In genomic region chr16:84786605-84787302, GRCh38 we compare ENCODE assay signal across 21 cellular contexts. TPM values are rescaled to one million over a fixed set of nuclear protein-coding genes. Genes with fewer than 3 reads are reported as not detected.
DNase-seq lines count a peak whose midpoint lies in the region; ATAC-seq, FAIRE-seq and TF ChIP-seq lines count a peak whose summit lies in the region.
"Had no signal": no experiment of that assay in that cellular context is flagged by ENCODE, and none has a peak within 500 bp of the region (broad histone marks: within the 10 kb centered on the region; RNA-seq: fewer than 3 reads in every experiment).

No MANE protein-coding gene starts in this region.

- WGBS in K562 (ENCODE audit: insufficient coverage, low coverage, missing lambda C conversion rate) = 62% methylated on average over 13 of the region's 13 CpGs

- FAIRE-seq in HTR-8/SVneo (lab: Jason Lieb, UNC) = peak; percentile 67
- no peak for FAIRE-seq in K562 (lab: Jason Lieb, UNC)
- FAIRE-seq: endometrium, keratinocyte had no signal

- H3K9me1 ChIP-seq in K562 (ENCODE audit: control insufficient read depth, insufficient read depth, low read length) = no peaks in the 10 kb centered on the region

- H3K4me1 Mint-ChIP-seq in activated CD4-positive, alpha-beta memory T cell treated with anti-CD3 and anti-CD28 coated beads for 36 hours (ENCODE audit: low read depth) = no peaks in the 10 kb centered on the region
- H3K4me1 Mint-ChIP-seq: B cell had no signal

- H3K9me3 ChIP-seq in K562 (replicated peaks; ENCODE audit: control insufficient read depth, insufficient read depth, low read depth, low read length) (no peaks in the 10 kb centered on the region), muscle layer of colon (ENCODE audit: low read length) (no peaks in the 10 kb centered on the region)

- peaks cover 0 to 12% of the 10 kb centered on the region in 2 experiments; a peak in 2 of 5 replicates for H3K27me3 ChIP-seq in K562 (ENCODE audit: control insufficient read depth in 2 of 2, insufficient read depth in 2 of 2, low read length in 2 of 2)
- no peaks in the 10 kb centered on the region for H3K27me3 ChIP-seq in muscle layer of colon (ENCODE audit: control insufficient read depth in 1 of 2, insufficient read depth in 2 of 2, low read length in 2 of 2)

- H3K27ac ChIP-seq in K562 (ENCODE audit: extremely low read depth, low read depth, low read length) = no peak overlapping the region
- peak overlapping the region; percentile 67 for H3K27ac ChIP-seq in muscle layer of colon (ENCODE audit: low read depth, low read length)

- DNase-seq in HTR-8/SVneo (ENCODE audit: insufficient read length, low spot score) = no peak
- DNase-seq in NCI-H2081 treated with DMSO at 0.1 percent for 48 hours (lab: John Stamatoyannopoulos, UW) = peak; percentile 14
- DNase-seq in K562 (ENCODE audit: extremely low read depth in 1 of 4, low spot score in 3 of 4) = no peak
- no peak for DNase-seq in activated CD4-positive, alpha-beta memory T cell treated with anti-CD3 and anti-CD28 coated beads for 36 hours
- DNase-seq in globus pallidus (ENCODE audit: low spot score) = no peak
- DNase-seq: activated CD4-positive, alpha-beta T cell treated with anti-CD3 and anti-CD28 coated beads for 4 hours; activated T-cell treated with anti-CD3 and anti-CD28 coated beads for 4 hours; central memory CD4-positive, alpha-beta T cell; foreskin melanocyte; NCI-H2227 treated with DMSO at 0.1 percent for 48 hours; PC-3; stimulated activated CD4-positive, alpha-beta T cell treated with anti-CD3 and anti-CD28 coated beads, Interleukin-15, amount 100 ng/mL, for 24 hours; T-helper 2 cell had no signal

- H3K4me3 ChIP-seq in K562 (no peak overlapping the region), muscle layer of colon (ENCODE audit: low read depth in 1 of 2, low read length in 2 of 2) (no peak overlapping the region)

- H3K4me2 ChIP-seq in K562 (ENCODE audit: insufficient read depth, low read length) = no peak overlapping the region

- peak overlapping the region in 1 of 2 experiments; percentile 8; a peak in 1 of 4 replicates for H3K9ac ChIP-seq in K562 (ENCODE audit: insufficient read depth in 1 of 2, low read depth in 2 of 2, low read length in 2 of 2)
- H3K9ac ChIP-seq in muscle layer of colon (ENCODE audit: low read length) = no peak overlapping the region

- intact Hi-C loops in K562 (cut with micrococcal nuclease) = no loop called here
- intact Hi-C loops in activated CD4-positive, alpha-beta memory T cell treated with anti-CD3 and anti-CD28 coated beads for 36 hours (cut with micrococcal nuclease) = no loop called here

- H4K20me1 ChIP-seq in K562 (replicated peaks; ENCODE audit: control insufficient read depth, insufficient read depth, low read length) = no peaks in the 10 kb centered on the region

- H3K4me1 ChIP-seq in K562 (replicated peaks in 1 of 2; ENCODE audit: control insufficient read depth in 2 of 2, insufficient read depth in 2 of 2, low read length in 2 of 2) = peaks cover 0 to 8% of the 10 kb centered on the region in 2 experiments; a peak in 1 of 5 replicates
- H3K4me1 ChIP-seq in muscle layer of colon (ENCODE audit: insufficient read depth, low read length) = peaks cover 23% of the 10 kb centered on the region

- H3K36me3 ChIP-seq in K562 (ENCODE audit: control insufficient read depth, insufficient read depth, low read length) (no peaks in the 10 kb centered on the region), muscle layer of colon (ENCODE audit: insufficient read depth, low read length) (no peaks in the 10 kb centered on the region)

- no peak overlapping the region for H3K27ac Mint-ChIP-seq in activated CD4-positive, alpha-beta memory T cell treated with anti-CD3 and anti-CD28 coated beads for 36 hours
- H3K27ac Mint-ChIP-seq: B cell had no signal

- H2AFZ ChIP-seq in K562 (ENCODE audit: low read depth, low read length) = no peak overlapping the region

- no peak for TF ChIP-seq RAD21 in K562 (CRISPR knock-in tag; conservative IDR thresholded peaks at IDR 0.05 in 1 of 2, IDR thresholded peaks at IDR 0.05 in 1 of 2)

- no peaks in the 10 kb centered on the region for H3K27me3 Mint-ChIP-seq in activated CD4-positive, alpha-beta memory T cell treated with anti-CD3 and anti-CD28 coated beads for 36 hours
- H3K27me3 Mint-ChIP-seq: B cell had no signal

- no peak for TF ChIP-seq CTCF in K562 (IDR thresholded peaks at IDR 0.05 in 2 of 3, conservative IDR thresholded peaks at IDR 0.05 in 1 of 3; ENCODE audit: insufficient read depth in 2 of 3, low read depth in 1 of 3, low read length in 3 of 3)

- H3K36me3 Mint-ChIP-seq in activated CD4-positive, alpha-beta memory T cell treated with anti-CD3 and anti-CD28 coated beads for 36 hours = no peaks in the 10 kb centered on the region
- H3K36me3 Mint-ChIP-seq: activated naive CD4-positive, alpha-beta T cell treated with anti-CD3 and anti-CD28 coated beads, Interleukin-2, amount 50 U/mL, for 72 hours had no signal

- H3K9me3 Mint-ChIP-seq in activated CD4-positive, alpha-beta memory T cell treated with anti-CD3 and anti-CD28 coated beads for 36 hours = no peaks in the 10 kb centered on the region
- H3K9me3 Mint-ChIP-seq: activated naive CD4-positive, alpha-beta T cell treated with anti-CD3 and anti-CD28 coated beads, Interleukin-2, amount 50 U/mL, for 72 hours had no signal

- H3K79me2 ChIP-seq in K562 (ENCODE audit: control insufficient read depth, insufficient read depth, low read length) = no peaks in the 10 kb centered on the region

- H3K4me3 Mint-ChIP-seq in activated CD4-positive, alpha-beta memory T cell treated with anti-CD3 and anti-CD28 coated beads for 36 hours = no peak overlapping the region
- H3K4me3 Mint-ChIP-seq: B cell had no signal

- no peak for TF ChIP-seq POLR2A in K562 (conservative IDR thresholded peaks at IDR 0.05)

- ATAC-seq in K562 (no peak), GM21390 (IDR thresholded peaks at IDR 0.05; ENCODE audit: unreplicated experiment) (no peak), HG03457 (IDR thresholded peaks at IDR 0.05; ENCODE audit: unreplicated experiment) (no peak)
- ATAC-seq: HCT116, PC-3 had no signal

- no TSS peak for BruUV-seq in K562 (replicated peaks; lab: Mats Ljungman, UMichigan)

- CTCF ChIA-PET in K562 (lab: Yijun Ruan, JAX; ENCODE audit: low intra/inter-chr PET ratio) = no interaction called here
- CTCF ChIA-PET in activated CD4-positive, alpha-beta memory T cell treated with anti-CD3 and anti-CD28 coated beads for 36 hours (lab: Charles Lee) = interaction anchor here (0.7 kb wide), 1 partner anchor 635 kb away, joined by 4 read pairs; no protein-coding TSS in a partner anchor

- TF ChIP-seq EP300 in K562 (IDR thresholded peaks at IDR 0.05; ENCODE audit: low read length) = no peak

- in situ Hi-C loops in K562 (cut with MboI) = no loop called here

- POLR2A ChIA-PET in K562 (lab: Yijun Ruan, JAX) = interaction anchor here (0.6 kb wide), 1 partner anchor 191 kb away, joined by 3 read pairs; no protein-coding TSS in a partner anchor
- POLR2A ChIA-PET in activated CD4-positive, alpha-beta memory T cell treated with anti-CD3 and anti-CD28 coated beads for 36 hours (lab: Charles Lee) = no interaction called here

TF ChIP-seq in K562, 482 proteins besides CTCF, POLR2A, EP300 and RAD21:
- TF ChIP-seq, protein P1, sequence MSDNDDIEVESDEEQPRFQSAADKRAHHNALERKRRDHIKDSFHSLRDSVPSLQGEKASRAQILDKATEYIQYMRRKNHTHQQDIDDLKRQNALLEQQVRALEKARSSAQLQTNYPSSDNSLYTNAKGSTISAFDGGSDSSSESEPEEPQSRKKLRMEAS (CRISPR knock-in tag; IDR thresholded peaks at IDR 0.05) = peak; percentile 33; the same call in 1 of the 2 replicates
- TF ChIP-seq NELFE (IDR thresholded peaks at IDR 0.05; ENCODE audit: insufficient read depth, insufficient read length) = no peak
- no peak for TF ChIP-seq ZSCAN29 (IDR thresholded peaks at IDR 0.05)
- TF ChIP-seq ZBTB9 (CRISPR knock-in tag; IDR thresholded peaks at IDR 0.05) = no peak

RNA-seq across cellular contexts. Expression of gene CRISPLD2, which starts 33.0 kb away (rescaled TPM):
- total RNA-seq in K562 (2011; cell fraction: chromatin; rRNA removed; ENCODE audit: low replicate concordance) = 0.42 TPM in 1 of 2 replicates, not detected in the other
- 0.13 and 0.17 TPM in 2 replicates for total RNA-seq in K562 (2011; cell fraction: nucleolus; rRNA removed)
- total RNA-seq in K562 (2011; cell fraction: nucleoplasm; rRNA removed) = 0.31 TPM in 1 of 2 replicates, not detected in the other
- total RNA-seq in K562 (2014; rRNA removed) (0.12 TPM in 1 of 2 replicates, not detected in the other), K562 (2014; rRNA removed; fragmentation: Illumina TruSeq; extraction: Trizol) (0.04 and 0.10 TPM in 2 replicates), K562 (2015; rRNA removed; fragmentation: Illumina TruSeq; extraction: Trizol) (not detected in 2 replicates), K562 (2021) (0.22 and 0.24 TPM in 2 replicates)
- polyA plus RNA-seq in K562 (2011; rRNA removed) (0.05 TPM in 1 of 2 replicates, not detected in the other), K562 (2014; fragmentation: Illumina TruSeq; extraction: Trizol) (0.03 and 0.06 TPM in 2 replicates), K562 (2014; fragmentation: Nextera tagmentation; extraction: Ambion mirVana) (under 1 TPM in 1 of 2 experiments, not detected in 1; 0.03 TPM), K562 (2014; rRNA removed) (0.08 TPM in 1 of 2 replicates, not detected in the other)
- polyA plus RNA-seq in K562 (2011; cell fraction: cytosol; rRNA removed) = 0.03 and 0.19 TPM in 2 replicates
- polyA plus RNA-seq in K562 (2011; cell fraction: nucleus; rRNA removed) = 0.34 TPM in 1 of 2 replicates, not detected in the other
- 0.07 and 0.16 TPM in 2 replicates for polyA plus RNA-seq in K562 (2012)
- polyA minus RNA-seq in K562 (2011; rRNA and poly(A)+ RNA removed) = 0.04 and 0.06 TPM in 2 replicates
- polyA minus RNA-seq in K562 (2011; cell fraction: cytosol; rRNA and poly(A)+ RNA removed) = not detected in 2 replicates
- 0.27 TPM in 1 of 2 replicates, not detected in the other for polyA minus RNA-seq in K562 (2011; cell fraction: nucleus; rRNA and poly(A)+ RNA removed)
- under 1 TPM; 0.19 to 0.41 TPM for total RNA-seq in activated CD4-positive, alpha-beta memory T cell treated with anti-CD3 and anti-CD28 coated beads for 36 hours
